8 cellular contexts compared by ENCODE assay signal in the genomic region with DNA sequence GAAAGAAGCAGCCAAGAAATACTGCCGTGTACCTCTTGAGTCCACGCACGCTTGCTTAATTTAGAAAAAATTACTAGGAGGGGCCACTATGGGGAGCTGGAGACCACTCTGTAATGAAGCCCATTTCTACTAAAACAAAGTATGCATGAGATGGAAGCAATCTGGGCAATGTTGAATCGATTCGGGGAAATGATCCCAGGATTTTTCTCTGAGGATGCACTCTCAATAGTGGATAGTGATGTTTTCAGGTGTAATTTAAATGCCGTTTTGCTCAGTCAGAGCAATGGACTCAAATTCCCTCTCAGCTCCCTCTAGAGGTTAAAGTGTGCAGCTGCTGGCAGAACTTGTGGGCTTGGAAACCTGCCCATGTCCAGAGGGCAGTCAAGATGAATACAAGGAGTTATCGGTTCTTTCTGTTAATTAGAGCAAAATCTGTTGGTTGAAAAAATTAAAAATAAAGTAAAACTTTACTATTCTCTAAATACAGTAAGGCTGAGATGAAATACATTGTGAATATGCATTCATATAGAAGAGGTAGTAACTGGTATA.
A peak's percentile ranks its signal among the peaks of the same experiment; 100 is the strongest.
DNase-seq lines count a peak whose midpoint lies in the region; ATAC-seq and TF ChIP-seq lines count a peak whose summit lies in the region.

No MANE protein-coding gene starts in this region.

- no peaks in the 10 kb centered on the region for H3K36me3 ChIP-seq in liver (ENCODE audit: control insufficient read depth in 4 of 4, insufficient read depth in 3 of 4, low read depth in 1 of 4, low read length in 3 of 4)

- H3K4me1 ChIP-seq in liver (ENCODE audit: control insufficient read depth in 4 of 4, insufficient read depth in 4 of 4, low read length in 3 of 4): peaks cover 0 to 5% (median 1%) of the 10 kb centered on the region in 4 donors

- no peak overlapping the region for H3K4me3 ChIP-seq in liver (ENCODE audit: low read depth in 1 of 3, low read length in 3 of 3)

- no peak overlapping the region for H3K27ac ChIP-seq in liver (ENCODE audit: low read depth in 1 of 2, low read length in 2 of 2)

- TF ChIP-seq RAD21 in liver (IDR thresholded peaks at IDR 0.05): peak; percentile 89

- no peaks in the 10 kb centered on the region for H3K27me3 ChIP-seq in liver (ENCODE audit: control insufficient read depth in 4 of 4, insufficient read depth in 4 of 4, low read length in 3 of 4)

- DNase-seq in activated T-cell treated with anti-CD3 and anti-CD28 coated beads for 24 hours (ENCODE audit: low read depth): peak; percentile 44
- no peak for DNase-seq in activated T-cell treated with anti-CD3 and anti-CD28 coated beads, Interleukin-2, amount 50 U/mL, for 1 hour
- DNase-seq in HuH-7.5 (ENCODE audit: low spot score): peak; percentile 12
- peak; percentile 72 for DNase-seq in SK-N-DZ (ENCODE audit: low spot score)
- peak; percentile 6 to 41 for DNase-seq in cerebellar nuclear complex (lab: John Stamatoyannopoulos, UW)
- DNase-seq in stimulated activated naive CD8-positive, alpha-beta T cell treated with anti-CD3 and anti-CD28 coated beads, Interleukin-15, Interleukin-2, amounts not matched to agents 100 U/mL and 50 U/mL, for 24 hours: peak; percentile 39

- H3K9ac ChIP-seq in liver (ENCODE audit: low read depth in 1 of 2, low read length in 2 of 2): no peak overlapping the region

- WGBS in liver: 16% methylated on average over 7 of the region's 7 CpGs

- H3K9me3 ChIP-seq in liver (ENCODE audit: control insufficient read depth in 4 of 4, low read length in 3 of 4): no peaks in the 10 kb centered on the region

- TF ChIP-seq CTCF in liver (IDR thresholded peaks at IDR 0.05; ENCODE audit: low read depth, low read length, missing input control): peak; percentile 84

- peak; percentile 85 for ATAC-seq in GM21825 (IDR thresholded peaks at IDR 0.05; ENCODE audit: unreplicated experiment)
- ATAC-seq in stimulated activated naive CD8-positive, alpha-beta T cell treated with anti-CD3 and anti-CD28 coated beads, Interleukin-15, Interleukin-2, amounts not matched to agents 100 U/mL and 50 U/mL, for 24 hours: peak; percentile 81

TF ChIP-seq in liver, 16 proteins besides CTCF, POLR2A, EP300 and RAD21:
- TF ChIP-seq HNF4A (conservative IDR thresholded peaks at IDR 0.05) (peak in 1 of 2 donors; percentile 8), RXRA (IDR thresholded peaks at IDR 0.05) (peak in 1 of 2 donors; percentile 41)
- TF ChIP-seq, protein P1, sequence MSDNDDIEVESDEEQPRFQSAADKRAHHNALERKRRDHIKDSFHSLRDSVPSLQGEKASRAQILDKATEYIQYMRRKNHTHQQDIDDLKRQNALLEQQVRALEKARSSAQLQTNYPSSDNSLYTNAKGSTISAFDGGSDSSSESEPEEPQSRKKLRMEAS (IDR thresholded peaks at IDR 0.05): no peak
